Comparison of ENCODE assay signal across 8 cellular contexts in genomic region chr7:96075510-96076349, GRCh38.
DNase-seq lines count a peak whose midpoint lies in the region; ATAC-seq, FAIRE-seq and TF ChIP-seq lines count a peak whose summit lies in the region.

No MANE protein-coding gene starts in this region.

- no TSS peak for BruUV-seq in K562 (replicated peaks; lab: Mats Ljungman, UMichigan)

- intact Hi-C loops in K562 (cut with micrococcal nuclease) (loop anchor here (1.0 to 5.0 kb wide), 3 partner anchors 158 to 952 kb away; no protein-coding TSS in a partner anchor), sciatic nerve (cut with DNase I) (no loop called here)

- peak overlapping the region; percentile 53 for H3K4me2 ChIP-seq in K562 (ENCODE audit: insufficient read depth, low read length)

- H3K4me3 ChIP-seq in K562: peak overlapping the region; percentile 17
- H3K4me3 ChIP-seq in iPS DF 6.9 (ENCODE audit: low read length): peak overlapping the region; percentile 36; the same call in 1 of the 2 replicates

- H3K4me1 ChIP-seq in K562 (replicated peaks in 1 of 2; ENCODE audit: control insufficient read depth in 2 of 2, insufficient read depth in 2 of 2, low read length in 2 of 2) (peaks cover 0 to 9% of the 10 kb centered on the region in 2 experiments; a peak in 2 of 5 replicates), iPS DF 6.9 (ENCODE audit: control insufficient read depth, insufficient read depth, low read length) (no peaks in the 10 kb centered on the region)

- TF ChIP-seq EP300 in K562 (IDR thresholded peaks at IDR 0.05; ENCODE audit: low read length): no peak

- no peaks in the 10 kb centered on the region for H3K79me2 ChIP-seq in K562 (ENCODE audit: control insufficient read depth, insufficient read depth, low read length)

- H3K9me1 ChIP-seq in K562 (ENCODE audit: control insufficient read depth, insufficient read depth, low read length): no peaks in the 10 kb centered on the region

- H3K36me3 ChIP-seq in K562 (ENCODE audit: control insufficient read depth, insufficient read depth, low read length): no peaks in the 10 kb centered on the region
- H3K36me3 ChIP-seq in iPS DF 6.9 (ENCODE audit: control insufficient read depth, insufficient read depth, low read length): no peaks in the 10 kb centered on the region

- peak; percentile 82 to 86 for TF ChIP-seq RAD21 in K562 (CRISPR knock-in tag; conservative IDR thresholded peaks at IDR 0.05 in 1 of 2, IDR thresholded peaks at IDR 0.05 in 1 of 2)

- FAIRE-seq in GM12892 (lab: Jason Lieb, UNC) (peak; percentile 91), K562 (lab: Jason Lieb, UNC) (peak; percentile 78)

- no peak overlapping the region for H3K27ac ChIP-seq in K562 (ENCODE audit: extremely low read depth, low read depth, low read length)
- no peak overlapping the region for H3K27ac ChIP-seq in iPS DF 6.9 (ENCODE audit: low read length)

- CTCF ChIA-PET in K562 (lab: Yijun Ruan, JAX; ENCODE audit: low intra/inter-chr PET ratio): interaction anchor here (0.7 to 1.5 kb wide), 2 partner anchors 952 to 1760 kb away, joined by 4 to 21 read pairs; no protein-coding TSS in a partner anchor

- ATAC-seq in HG02798 (IDR thresholded peaks at IDR 0.05; ENCODE audit: poor library complexity, unreplicated experiment) (peak; percentile 90), K562 (peak; percentile 97), sciatic nerve (peak; percentile 96)

- H3K27me3 ChIP-seq in K562 (ENCODE audit: control insufficient read depth in 2 of 2, insufficient read depth in 2 of 2, low read length in 2 of 2) (peaks cover 11 to 13% of the 10 kb centered on the region in 2 experiments), iPS DF 6.9 (ENCODE audit: control insufficient read depth, insufficient read depth, low read length) (peaks cover 8% of the 10 kb centered on the region; the same call in 1 of the 2 replicates)

- TF ChIP-seq POLR2A in GM12892 (IDR thresholded peaks at IDR 0.05; ENCODE audit: low read depth, low read length) (no peak), K562 (conservative IDR thresholded peaks at IDR 0.05) (no peak)

- DNase-seq in GM12892 (ENCODE audit: insufficient read length) (peak; percentile 42), NCI-H1694 (lab: John Stamatoyannopoulos, UW) (peak; percentile 66), T1000 (lab: John Stamatoyannopoulos, UW) (peak; percentile 36), K562 (ENCODE audit: extremely low read depth in 1 of 4, low spot score in 3 of 4) (peak; percentile 66 to 76 (median 71)), iPS DF 6.9 (ENCODE audit: low read depth, low spot score) (no peak), sciatic nerve (ENCODE audit: low spot score) (peak; percentile 84), GF-D8 (lab: John Stamatoyannopoulos, UW) (no peak)

- H3K9me3 ChIP-seq in K562 (replicated peaks; ENCODE audit: control insufficient read depth, insufficient read depth, low read depth, low read length) (no peaks in the 10 kb centered on the region), iPS DF 6.9 (ENCODE audit: control insufficient read depth, insufficient read depth, low read length) (no peaks in the 10 kb centered on the region)

- H2AFZ ChIP-seq in K562 (ENCODE audit: low read depth, low read length): peak overlapping the region; percentile 45; the same call in 1 of the 2 replicates

- H4K20me1 ChIP-seq in K562 (replicated peaks; ENCODE audit: control insufficient read depth, insufficient read depth, low read length): no peaks in the 10 kb centered on the region; the same call in 1 of the 2 replicates

- POLR2A ChIA-PET in K562 (lab: Yijun Ruan, JAX): no interaction called here

- WGBS in K562 (ENCODE audit: insufficient coverage, low coverage, missing lambda C conversion rate): 3% methylated on average over 43 of the region's 47 CpGs
- no CpG with 5 or more reads among the region's 47 CpGs for WGBS in iPS DF 6.9 (ENCODE audit: insufficient coverage, insufficient read length)

- peak; percentile 76 to 90 (median 83) for TF ChIP-seq CTCF in K562 (IDR thresholded peaks at IDR 0.05 in 2 of 3, conservative IDR thresholded peaks at IDR 0.05 in 1 of 3; ENCODE audit: insufficient read depth in 2 of 3, low read depth in 1 of 3, low read length in 3 of 3)

- H3K9ac ChIP-seq in K562 (ENCODE audit: insufficient read depth in 1 of 2, low read depth in 2 of 2, low read length in 2 of 2): peak overlapping the region in 1 of 2 experiments; percentile 2; a peak in 2 of 4 replicates

- in situ Hi-C loops in K562 (cut with MboI): no loop called here

TF ChIP-seq in K562, 482 proteins besides CTCF, POLR2A, EP300 and RAD21 (continues in another document):
- TF ChIP-seq DEAF1 (CRISPR knock-in tag; IDR thresholded peaks at IDR 0.05) (peak; percentile 74), TAF9B (IDR thresholded peaks at IDR 0.05; ENCODE audit: partially characterized antibody) (no peak), ZFP36 (IDR thresholded peaks at IDR 0.05; ENCODE audit: low read depth, low read length, partially characterized antibody) (peak; percentile 40), ZNF197 (CRISPR knock-in tag; IDR thresholded peaks at IDR 0.05; ENCODE audit: low read depth) (no peak), MAX (CRISPR knock-in tag; IDR thresholded peaks at IDR 0.05) (no peak), ZZZ3 (IDR thresholded peaks at IDR 0.05) (no peak), PBX2 (CRISPR knock-in tag; IDR thresholded peaks at IDR 0.05; ENCODE audit: low read depth) (no peak), PBX2 (tag; conservative IDR thresholded peaks at IDR 0.05; ENCODE audit: low read depth) (no peak), CHD4 (IDR thresholded peaks at IDR 0.05; ENCODE audit: insufficient read depth, insufficient replicate concordance, low read depth, low read length, poor library complexity, severe bottlenecking) (no peak), ZNF583 (CRISPR knock-in tag; IDR thresholded peaks at IDR 0.05) (0 out of 2 replicates have a peak, but pooled peaks have one; percentile 11), ZNF311 (CRISPR knock-in tag; IDR thresholded peaks at IDR 0.05) (no peak), HIVEP1 (CRISPR knock-in tag; IDR thresholded peaks at IDR 0.05) (no peak), STAG1 (CRISPR knock-in tag; IDR thresholded peaks at IDR 0.05; ENCODE audit: borderline replicate concordance) (peak; percentile 76), ZBTB7A (IDR thresholded peaks at IDR 0.05; ENCODE audit: borderline replicate concordance, control insufficient read depth, low read depth, low read length) (0 out of 2 replicates have a peak, but pooled peaks have one; percentile 32), E2F3 (CRISPR knock-in tag; IDR thresholded peaks at IDR 0.05) (no peak), FOXA3 (CRISPR knock-in tag; conservative IDR thresholded peaks at IDR 0.05 in 1 of 2, IDR thresholded peaks at IDR 0.05 in 1 of 2) (no peak), NR2C1 (IDR thresholded peaks at IDR 0.05) (no peak), NR2C1 (tag; IDR thresholded peaks at IDR 0.05) (no peak), ZNF184 (CRISPR knock-in tag; IDR thresholded peaks at IDR 0.05) (no peak), NONO (IDR thresholded peaks at IDR 0.05; ENCODE audit: low read depth in 2 of 2, low read length in 1 of 2) (no peak), TFAP4 (CRISPR knock-in tag; IDR thresholded peaks at IDR 0.05; ENCODE audit: borderline replicate concordance) (peak; percentile 19; the same call in 1 of the 2 replicates), NR4A1 (CRISPR knock-in tag; IDR thresholded peaks at IDR 0.05) (no peak), NR4A1 (tag; IDR thresholded peaks at IDR 0.05) (no peak), KDM1A (IDR thresholded peaks at IDR 0.05) (no peak), SMC3 (conservative IDR thresholded peaks at IDR 0.05; ENCODE audit: insufficient read depth, low read depth, low read length) (peak; percentile 93)

Comparison
In these comparisons a context has a peak if more than half of its experiments do, and no peak if none do; other contexts are left out.
1. DNase-seq: peak in GM12892 (single experiment), NCI-H1694 (single experiment), T1000 (single experiment), K562 (4 of 4) and sciatic nerve (single experiment); none in iPS DF 6.9 (single experiment) and GF-D8 (single experiment).
2. Peak in every context shown above with its lines, with median percentiles within 50 percentile points of each other: ATAC-seq.